ENCODE assay signal across 21 cellular contexts in genomic region chr1:53929349-53929945, GRCh38. TPM values are rescaled to one million over a fixed set of nuclear protein-coding genes. Genes with fewer than 3 reads are reported as not detected.
"Had no signal": no experiment of that assay in that cellular context is flagged by ENCODE, and none has a peak within 500 bp of the region (broad histone marks: within the 10 kb centered on the region; RNA-seq: fewer than 3 reads in every experiment).

No MANE protein-coding gene starts in this region.

- H3K27ac Mint-ChIP-seq: activated B cell treated with CpG ODN at 0.5 μM for 24 hours; activated CD4-positive, alpha-beta T cell treated with anti-CD3 and anti-CD28 coated beads, Interleukin-2, amount 10 ng/mL, durations not matched to agents 7 days and 5 days; T-helper 1 cell treated with Interleukin-12 subunit alpha and Interleukin-12 subunit beta and Interleukin-4 antibody, amounts not matched to agents 30 μg/mL and 1 μg/mL, for 36 hours had no signal

- H3K4me3 Mint-ChIP-seq: activated B cell treated with CpG ODN at 0.5 μM for 24 hours; activated CD4-positive, alpha-beta T cell treated with anti-CD3 and anti-CD28 coated beads, Interleukin-2, amount 10 ng/mL, durations not matched to agents 7 days and 5 days; activated naive CD8-positive, alpha-beta T cell treated with anti-CD3 and anti-CD28 coated beads for 36 hours; activated T-helper 1 cell treated with anti-CD3 and anti-CD28 coated beads, Interleukin-12 subunit alpha, Interleukin-12 subunit beta, Interleukin-2, Interleukin-4 antibody, amounts not matched to agents 30 ng/mL and 10 ng/mL and 1 ng/mL, durations not matched to agents 14 hours and 24 hours and 36 hours; T-helper 1 cell treated with Interleukin-12 subunit alpha and Interleukin-12 subunit beta and Interleukin-4 antibody, amounts not matched to agents 30 μg/mL and 1 μg/mL, for 36 hours had no signal

- DNase-seq: activated B cell treated with CpG ODN at 0.5 μM for 24 hours; activated CD4-positive, alpha-beta T cell treated with anti-CD3 and anti-CD28 coated beads, Interleukin-2, amount 10 ng/mL, durations not matched to agents 7 days and 5 days; activated naive CD8-positive, alpha-beta T cell treated with anti-CD3 and anti-CD28 coated beads for 36 hours; aorta; hypothalamus; kidney; left ventricle myocardium inferior; ovary; right lobe of liver; stimulated activated naive CD8-positive, alpha-beta T cell treated with anti-CD3 and anti-CD28 coated beads, Interleukin-15, Interleukin-2, amounts not matched to agents 100 U/mL and 50 U/mL, for 24 hours; transverse colon had no signal

- H3K36me3 ChIP-seq: ovary had no signal

- H3K27me3 ChIP-seq: esophagus muscularis mucosa, ovary, right lobe of liver, transverse colon had no signal

- H3K9me3 Mint-ChIP-seq: activated B cell treated with CpG ODN at 0.5 μM for 24 hours had no signal

- H3K4me1 ChIP-seq: esophagus muscularis mucosa, left ventricle myocardium inferior, right lobe of liver, transverse colon had no signal

- H3K27ac ChIP-seq: esophagus muscularis mucosa, left ventricle myocardium inferior, ovary, right lobe of liver, transverse colon had no signal

- H3K4me3 ChIP-seq: esophagus muscularis mucosa, left ventricle myocardium inferior, ovary, right lobe of liver, transverse colon had no signal

- ATAC-seq: right lobe of liver; stimulated activated naive CD8-positive, alpha-beta T cell treated with anti-CD3 and anti-CD28 coated beads, Interleukin-15, Interleukin-2, amounts not matched to agents 100 U/mL and 50 U/mL, for 24 hours had no signal

- H3K9me3 ChIP-seq: ovary, right lobe of liver had no signal

- H3K27me3 Mint-ChIP-seq: activated B cell treated with CpG ODN at 0.5 μM for 24 hours; activated CD4-positive, alpha-beta T cell treated with anti-CD3 and anti-CD28 coated beads, Interleukin-2, amount 10 ng/mL, durations not matched to agents 7 days and 5 days; activated naive CD8-positive, alpha-beta T cell treated with anti-CD3 and anti-CD28 coated beads for 36 hours had no signal

- H3K4me1 Mint-ChIP-seq: activated B cell treated with CpG ODN at 0.5 μM for 24 hours; activated CD4-positive, alpha-beta T cell treated with anti-CD3 and anti-CD28 coated beads, Interleukin-2, amount 10 ng/mL, durations not matched to agents 7 days and 5 days; activated naive CD8-positive, alpha-beta T cell treated with anti-CD3 and anti-CD28 coated beads for 36 hours had no signal

RNA-seq across cellular contexts. Expression of gene DIO1, which starts 35.5 kb away (rescaled TPM):
- total RNA-seq: activated B cell treated with CpG ODN at 0.5 μM for 24 hours; activated CD4-positive, alpha-beta T cell treated with anti-CD3 and anti-CD28 coated beads, Interleukin-2, amount 10 ng/mL, durations not matched to agents 7 days and 5 days; activated CD8-positive, alpha-beta memory T cell treated with anti-CD3 and anti-CD28 coated beads for 36 hours; activated naive CD8-positive, alpha-beta T cell treated with anti-CD3 and anti-CD28 coated beads for 36 hours; activated T-helper 1 cell treated with anti-CD3 and anti-CD28 coated beads, Interleukin-12 subunit alpha, Interleukin-12 subunit beta, Interleukin-2, Interleukin-4 antibody, amounts not matched to agents 30 ng/mL and 10 ng/mL and 1 ng/mL, durations not matched to agents 14 hours and 24 hours and 36 hours; aorta; cerebellum; dermis microvascular lymphatic vessel endothelial cell; esophagus muscularis mucosa; fibroblast of villous mesenchyme; glomerular endothelial cell; left ventricle myocardium inferior; pulmonary artery endothelial cell; transverse colon had no signal
- polyA plus RNA-seq: aorta, neural cell, ovary had no signal
